ENCODE assay signal across 8 cellular contexts in the genomic region with DNA sequence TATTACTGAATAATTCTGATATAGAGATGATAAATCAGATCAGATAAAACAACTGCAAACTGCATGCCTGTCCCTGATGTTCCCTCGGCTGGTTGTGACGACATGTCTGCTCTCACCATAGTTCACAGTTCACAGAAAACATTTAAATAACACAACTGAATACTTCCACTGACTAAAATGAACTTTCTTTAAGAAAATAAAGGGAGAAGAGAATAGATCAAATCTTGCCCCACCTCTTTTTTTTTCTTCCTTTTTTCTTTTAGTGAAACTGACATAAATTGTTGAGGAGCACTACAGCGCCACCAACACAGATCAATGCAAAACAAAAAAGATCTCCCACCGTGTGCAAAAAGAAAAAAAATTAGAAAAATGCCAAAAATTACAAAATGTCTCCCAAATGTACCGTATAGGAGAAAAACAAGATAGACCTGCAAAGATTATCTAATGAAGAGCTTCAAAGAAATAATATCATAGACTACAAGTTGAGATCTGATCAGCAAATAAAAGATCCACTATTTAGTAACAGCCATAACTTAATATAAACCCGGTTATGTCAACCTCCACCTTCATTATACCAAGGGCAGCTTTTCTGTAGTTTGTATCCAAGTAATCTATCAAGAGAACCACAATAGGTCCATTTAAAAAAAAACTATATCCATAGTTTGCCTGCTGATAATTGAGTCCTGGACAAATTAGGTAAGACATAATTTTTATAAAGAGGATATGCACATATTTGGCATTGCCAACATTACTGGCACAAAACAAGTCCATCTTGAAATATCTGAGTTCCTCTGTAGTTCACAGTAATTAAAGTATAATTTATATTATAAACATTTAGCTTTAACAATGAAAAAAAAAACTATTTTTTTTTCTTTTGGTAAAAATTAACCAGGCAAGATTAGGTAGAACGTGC. TPM values are rescaled to one million over a fixed set of nuclear protein-coding genes. Genes with fewer than 3 reads are reported as not detected.
DNase-seq lines count a peak whose midpoint lies in the region; ATAC-seq and TF ChIP-seq lines count a peak whose summit lies in the region.

No MANE protein-coding gene starts in this region.

- peaks cover 2 to 3% of the 10 kb centered on the region in 2 donors for H3K36me3 Mint-ChIP-seq in activated T-cell treated with anti-CD3 and anti-CD28 coated beads, Interleukin-2, amount 50 U/mL, for 72 hours (ENCODE audit: insufficient read depth in 2 of 2)

- peak; percentile 12 to 26 for ATAC-seq in activated T-cell treated with anti-CD3 and anti-CD28 coated beads, Interleukin-2, amount 50 U/mL, for 72 hours (replicated peaks in 1 of 2)
- ATAC-seq in right cardiac atrium (peak; percentile 24 to 39), HG03196 (IDR thresholded peaks at IDR 0.05; ENCODE audit: unreplicated experiment) (no peak)

- H3K27ac ChIP-seq in angular gyrus (ENCODE audit: low read depth, low read length) = peak overlapping the region; percentile 71
- no peak overlapping the region for H3K27ac ChIP-seq in right cardiac atrium (ENCODE audit: low read length)

- H3K27ac Mint-ChIP-seq in activated T-cell treated with anti-CD3 and anti-CD28 coated beads, Interleukin-2, amount 50 U/mL, for 72 hours = no peak overlapping the region

- no peaks in the 10 kb centered on the region for H3K4me1 ChIP-seq in right cardiac atrium (ENCODE audit: control insufficient read depth, insufficient read depth, low read length)

- H3K4me1 Mint-ChIP-seq in activated T-cell treated with anti-CD3 and anti-CD28 coated beads, Interleukin-2, amount 50 U/mL, for 72 hours (ENCODE audit: low read depth) = peaks cover 28% of the 10 kb centered on the region

- no peaks in the 10 kb centered on the region for H3K9me3 Mint-ChIP-seq in activated T-cell treated with anti-CD3 and anti-CD28 coated beads, Interleukin-2, amount 50 U/mL, for 72 hours

- TF ChIP-seq CTCF in retinal pigment epithelial cell (conservative IDR thresholded peaks at IDR 0.05; ENCODE audit: low read depth, low read length) = peak; percentile 48

- WGBS in right cardiac atrium = 0% methylated on average over 7 of the region's 7 CpGs

- no peak overlapping the region for H3K4me3 Mint-ChIP-seq in activated T-cell treated with anti-CD3 and anti-CD28 coated beads, Interleukin-2, amount 50 U/mL, for 72 hours

- intact Hi-C loops in right cardiac atrium (cut with DNase I) = loop anchor here in 2 of 4 donors (5.0 kb wide), 1 partner anchor 70 kb away; a partner anchor contains a TSS

- H3K9me3 ChIP-seq in right cardiac atrium (ENCODE audit: control insufficient read depth, low read length) = no peaks in the 10 kb centered on the region

- peak in 1 of 2 donors; percentile 29 for DNase-seq in activated T-cell treated with anti-CD3 and anti-CD28 coated beads, Interleukin-2, amount 50 U/mL, for 72 hours
- no peak for DNase-seq in activated T-cell treated with anti-CD3 and anti-CD28 coated beads, Interleukin-2, amount 50 U/mL, for 1 hour
- peak; percentile 63 for DNase-seq in HCEC 1CT
- peak; percentile 31 to 45 for DNase-seq in NCI-H446 (lab: John Stamatoyannopoulos, UW)
- peak in 1 of 3 donors; percentile 25 for DNase-seq in right cardiac atrium
- no peak for DNase-seq in retinal pigment epithelial cell (ENCODE audit: low read depth)

- peak overlapping the region; percentile 100 for H3K4me3 ChIP-seq in right cardiac atrium (ENCODE audit: low read length)
- peak overlapping the region; percentile 87 for H3K4me3 ChIP-seq in retinal pigment epithelial cell (ENCODE audit: low read length)

- no peaks in the 10 kb centered on the region for H3K27me3 Mint-ChIP-seq in activated T-cell treated with anti-CD3 and anti-CD28 coated beads, Interleukin-2, amount 50 U/mL, for 72 hours (ENCODE audit: low read depth)

- H3K27me3 ChIP-seq in right cardiac atrium (ENCODE audit: control insufficient read depth, insufficient read depth) = no peaks in the 10 kb centered on the region

RNA-seq across cellular contexts. Expression of a gene that starts 30.8 kb away (rescaled TPM):
- total RNA-seq in activated T-cell treated with anti-CD3 and anti-CD28 coated beads, Interleukin-2, amount 50 U/mL, for 72 hours = 10 to 100 TPM; 36.0 to 38.3 TPM
- 10 to 100 TPM; 21.9 to 24.6 (median 23.8) TPM for total RNA-seq in right cardiac atrium
- 11.5 TPM for polyA plus RNA-seq in right cardiac atrium

Comparison
In these comparisons a context has a peak if more than half of its experiments do, and no peak if none do; other contexts are left out.
1. DNase-seq: peak in HCEC 1CT (single experiment) and NCI-H446 (2 of 2); none in activated T-cell treated with anti-CD3 and anti-CD28 coated beads, Interleukin-2, amount 50 U/mL, for 1 hour (single experiment) and retinal pigment epithelial cell (single experiment).